ENCODE assay signal across 15 cellular contexts in the genomic region with DNA sequence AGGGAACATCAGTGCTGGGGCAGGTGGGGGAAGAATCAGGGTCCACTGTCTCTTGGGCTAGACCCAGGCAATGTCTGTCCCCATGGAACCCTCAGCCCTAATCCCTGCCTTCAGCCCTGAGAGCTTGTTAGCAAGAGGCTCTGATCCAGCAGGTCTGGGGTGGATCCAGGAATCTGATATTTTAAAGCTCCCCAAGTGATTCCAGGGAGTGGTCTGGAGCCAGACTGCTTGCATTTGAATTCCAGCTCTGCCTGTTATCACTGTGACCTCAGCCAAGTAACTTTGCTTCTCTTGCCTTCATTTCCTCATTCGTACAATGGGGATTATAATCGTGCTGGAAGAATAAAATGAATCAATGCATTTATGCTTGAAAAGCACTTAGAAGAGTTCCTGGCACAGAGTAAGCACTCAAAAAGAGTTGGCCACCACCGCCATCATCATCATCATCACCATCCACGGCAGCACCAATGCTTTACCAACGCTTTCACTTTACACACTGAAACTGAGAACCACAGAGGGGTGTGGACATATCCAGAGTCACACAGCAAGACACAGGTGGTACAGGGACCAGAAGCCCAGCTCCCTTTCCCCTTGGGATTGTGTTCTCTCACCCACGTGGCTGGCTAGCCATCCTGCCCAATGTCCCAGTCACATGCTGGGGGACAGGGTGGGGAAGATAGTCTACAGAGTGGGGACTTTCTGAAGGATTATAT.
DNase-seq lines count a peak whose midpoint lies in the region; ATAC-seq and TF ChIP-seq lines count a peak whose summit lies in the region.
"Had no signal": no experiment of that assay in that cellular context is flagged by ENCODE, and none has a peak within 500 bp of the region (broad histone marks: within the 10 kb centered on the region; RNA-seq: fewer than 3 reads in every experiment).

No MANE protein-coding gene starts in this region.

- no peaks in the 10 kb centered on the region for H3K9me3 Mint-ChIP-seq in activated CD8-positive, alpha-beta memory T cell treated with anti-CD3 and anti-CD28 coated beads, Interleukin-2, amount 10 ng/mL, durations not matched to agents 7 days and 5 days (ENCODE audit: low read depth)
- no peaks in the 10 kb centered on the region for H3K9me3 Mint-ChIP-seq in activated T-cell treated with anti-CD3 and anti-CD28 coated beads, Interleukin-2, amount 50 U/mL, for 24 hours
- H3K9me3 Mint-ChIP-seq: H9 had no signal

- peak overlapping the region; percentile 4; the same call in 1 of the 2 replicates for H3K4me2 ChIP-seq in OCI-LY1 (ENCODE audit: low read length)

- intact Hi-C loops in ovary (cut with DNase I): no loop called here

- no peaks in the 10 kb centered on the region for H4K20me1 ChIP-seq in OCI-LY1 (ENCODE audit: insufficient read depth, low read length)

- peaks cover 27% of the 10 kb centered on the region for H3K4me1 ChIP-seq in OCI-LY1 (ENCODE audit: insufficient read depth, low read length, severe bottlenecking)
- peaks cover 32% of the 10 kb centered on the region for H3K4me1 ChIP-seq in adipocyte (ENCODE audit: control insufficient read depth, insufficient read depth, low read length)
- peaks cover 5% of the 10 kb centered on the region for H3K4me1 ChIP-seq in ovary (ENCODE audit: insufficient read depth)

- H3K4me3 ChIP-seq in OCI-LY1 (ENCODE audit: low read depth, low read length, poor library complexity, severe bottlenecking) (no peak overlapping the region), adipocyte (ENCODE audit: low read length) (peak overlapping the region; percentile 41), ovary (no peak overlapping the region)

- no peaks in the 10 kb centered on the region for H3K79me2 ChIP-seq in OCI-LY1 (ENCODE audit: insufficient read depth, low read length)

- no peak for DNase-seq in activated CD8-positive, alpha-beta memory T cell treated with anti-CD3 and anti-CD28 coated beads, Interleukin-2, amount 10 ng/mL, durations not matched to agents 7 days and 5 days
- DNase-seq in activated CD8-positive, alpha-beta memory T cell treated with anti-CD3 and anti-CD28 coated beads, Interleukin-2, amount 50 U/mL, for 4 hours: no peak
- DNase-seq in adipocyte (ENCODE audit: low read depth) (no peak), amygdala (lab: John Stamatoyannopoulos, UW) (no peak), ovary (no peak)
- DNase-seq in stimulated activated naive CD8-positive, alpha-beta T cell treated with anti-CD3 and anti-CD28 coated beads, Interleukin-15, Interleukin-2, amounts not matched to agents 100 U/mL and 50 U/mL, for 24 hours: no peak
- no peak for DNase-seq in activated T-cell treated with anti-CD3 and anti-CD28 coated beads, Interleukin-2, amount 50 U/mL, for 24 hours
- DNase-seq: H9, NCI-H1417, NCI-H1930, NCI-H510A, OCI-M1 had no signal

- H3F3A ChIP-seq in OCI-LY1 (ENCODE audit: insufficient read depth, low read length): no peaks in the 10 kb centered on the region

- no peak overlapping the region for H2AFZ ChIP-seq in OCI-LY1 (ENCODE audit: low read length)

- H3K4me3 Mint-ChIP-seq in activated CD8-positive, alpha-beta memory T cell treated with anti-CD3 and anti-CD28 coated beads, Interleukin-2, amount 10 ng/mL, durations not matched to agents 7 days and 5 days: no peak overlapping the region
- no peak overlapping the region for H3K4me3 Mint-ChIP-seq in activated T-cell treated with anti-CD3 and anti-CD28 coated beads, Interleukin-2, amount 50 U/mL, for 24 hours
- H3K4me3 Mint-ChIP-seq: H9 had no signal

- H3K9me2 ChIP-seq in OCI-LY1 (ENCODE audit: low read depth, low read length): no peaks in the 10 kb centered on the region

- no peak for TF ChIP-seq POLR2A in ovary (IDR thresholded peaks at IDR 0.05)

- WGBS in ovary, 3 donors: 61 to 64% (median 63%) methylated on average over 6 of the region's 6 CpGs

- no peak for TF ChIP-seq CTCF in OCI-LY1 (IDR thresholded peaks at IDR 0.05; ENCODE audit: low read length)
- no peak for TF ChIP-seq CTCF in ovary (IDR thresholded peaks at IDR 0.05)

- H3K4me1 Mint-ChIP-seq in activated CD8-positive, alpha-beta memory T cell treated with anti-CD3 and anti-CD28 coated beads, Interleukin-2, amount 10 ng/mL, durations not matched to agents 7 days and 5 days: peaks cover 19% of the 10 kb centered on the region
- H3K4me1 Mint-ChIP-seq in activated T-cell treated with anti-CD3 and anti-CD28 coated beads, Interleukin-2, amount 50 U/mL, for 24 hours (ENCODE audit: low read depth): peaks cover 12% of the 10 kb centered on the region

- CTCF ChIA-PET in activated CD8-positive, alpha-beta memory T cell treated with anti-CD3 and anti-CD28 coated beads, Interleukin-2, amount 10 ng/mL, durations not matched to agents 7 days and 5 days (lab: Charles Lee): interaction anchor here (1.5 to 4.8 kb wide), 2 partner anchors 104 to 151 kb away, joined by 5 to 27 read pairs; no protein-coding TSS in a partner anchor

- H3K36me3 ChIP-seq in OCI-LY1 (ENCODE audit: insufficient read depth, low read length): no peaks in the 10 kb centered on the region
- H3K36me3 ChIP-seq in adipocyte (ENCODE audit: control insufficient read depth, insufficient read depth, low read length, severe bottlenecking): no peaks in the 10 kb centered on the region
- no peaks in the 10 kb centered on the region for H3K36me3 ChIP-seq in ovary

- H3K9me3 ChIP-seq in OCI-LY1 (ENCODE audit: low read length) (no peaks in the 10 kb centered on the region), adipocyte (ENCODE audit: control insufficient read depth, low read length) (no peaks in the 10 kb centered on the region), ovary (no peaks in the 10 kb centered on the region)

- ATAC-seq in activated CD8-positive, alpha-beta memory T cell treated with anti-CD3 and anti-CD28 coated beads, Interleukin-2, amount 10 ng/mL, durations not matched to agents 7 days and 5 days: peak; percentile 51
- peak; percentile 42 for ATAC-seq in stimulated activated naive CD8-positive, alpha-beta T cell treated with anti-CD3 and anti-CD28 coated beads, Interleukin-15, Interleukin-2, amounts not matched to agents 100 U/mL and 50 U/mL, for 24 hours

- H3K9ac ChIP-seq in OCI-LY1 (ENCODE audit: low read length) (no peak overlapping the region), adipocyte (ENCODE audit: low read length) (no peak overlapping the region)

- TF ChIP-seq EP300 in ovary (IDR thresholded peaks at IDR 0.05): no peak

- H3K27ac Mint-ChIP-seq in activated CD8-positive, alpha-beta memory T cell treated with anti-CD3 and anti-CD28 coated beads, Interleukin-2, amount 10 ng/mL, durations not matched to agents 7 days and 5 days: no peak overlapping the region
- H3K27ac Mint-ChIP-seq in activated T-cell treated with anti-CD3 and anti-CD28 coated beads, Interleukin-2, amount 50 U/mL, for 24 hours: no peak overlapping the region

- H3K27me3 ChIP-seq in OCI-LY1 (ENCODE audit: insufficient read depth, low read length) (no peaks in the 10 kb centered on the region), adipocyte (replicated peaks; ENCODE audit: control insufficient read depth, insufficient read depth, low read length) (no peaks in the 10 kb centered on the region), ovary (no peaks in the 10 kb centered on the region)

- no peaks in the 10 kb centered on the region for H3K36me3 Mint-ChIP-seq in activated CD8-positive, alpha-beta memory T cell treated with anti-CD3 and anti-CD28 coated beads, Interleukin-2, amount 10 ng/mL, durations not matched to agents 7 days and 5 days
- no peaks in the 10 kb centered on the region for H3K36me3 Mint-ChIP-seq in activated T-cell treated with anti-CD3 and anti-CD28 coated beads, Interleukin-2, amount 50 U/mL, for 24 hours (ENCODE audit: low read depth)

- no peak overlapping the region for H3K27ac ChIP-seq in OCI-LY1 (ENCODE audit: low read depth, low read length, poor library complexity, severe bottlenecking)
- H3K27ac ChIP-seq in ovary: no peak overlapping the region
- H3K27ac ChIP-seq: C4-2B, RWPE1 had no signal

- no peaks in the 10 kb centered on the region for H3K27me3 Mint-ChIP-seq in activated CD8-positive, alpha-beta memory T cell treated with anti-CD3 and anti-CD28 coated beads, Interleukin-2, amount 10 ng/mL, durations not matched to agents 7 days and 5 days
- no peaks in the 10 kb centered on the region for H3K27me3 Mint-ChIP-seq in activated T-cell treated with anti-CD3 and anti-CD28 coated beads, Interleukin-2, amount 50 U/mL, for 24 hours
